Comparison of ENCODE assay signal across 1 cellular context in genomic region chr21:29175408-29176147, GRCh38.
A peak's percentile ranks its signal among the peaks of the same experiment; 100 is the strongest.
TF ChIP-seq lines count a peak whose summit lies in the region.

No MANE protein-coding gene starts in this region.

TF ChIP-seq in HepG2, 621 proteins besides CTCF, POLR2A, EP300 and RAD21 (continued from another document and continues in another):
- TF ChIP-seq GLMP (CRISPR knock-in tag; IDR thresholded peaks at IDR 0.05; ENCODE audit: borderline replicate concordance) (no peak), ZNF609 (CRISPR knock-in tag; IDR thresholded peaks at IDR 0.05; ENCODE audit: borderline replicate concordance) (no peak), GMEB2 (CRISPR knock-in tag; IDR thresholded peaks at IDR 0.05; ENCODE audit: low read depth) (no peak), HBP1 (CRISPR knock-in tag; IDR thresholded peaks at IDR 0.05; ENCODE audit: low read depth) (no peak), SMAD1 (CRISPR knock-in tag; IDR thresholded peaks at IDR 0.05; ENCODE audit: borderline replicate concordance, low read depth) (no peak), ELK4 (CRISPR knock-in tag; IDR thresholded peaks at IDR 0.05; ENCODE audit: borderline replicate concordance) (no peak), FOXA1 (IDR thresholded peaks at IDR 0.05) (no peak), FOXA1 (CRISPR knock-in tag; IDR thresholded peaks at IDR 0.05) (0 out of 2 replicates have a peak, but pooled peaks have one; percentile 22), PITX1 (CRISPR knock-in tag; IDR thresholded peaks at IDR 0.05) (no peak), HOXA7 (CRISPR knock-in tag; IDR thresholded peaks at IDR 0.05) (no peak), ZNF773 (CRISPR knock-in tag; IDR thresholded peaks at IDR 0.05; ENCODE audit: borderline replicate concordance) (no peak), ZNF713 (CRISPR knock-in tag; IDR thresholded peaks at IDR 0.05) (no peak), ELF3 (CRISPR knock-in tag; IDR thresholded peaks at IDR 0.05) (0 out of 2 replicates have a peak, but pooled peaks have one; percentile 14), TERF1 (CRISPR knock-in tag; IDR thresholded peaks at IDR 0.05) (no peak), HNF4A (CRISPR knock-in tag; IDR thresholded peaks at IDR 0.05) (no peak), PHF5A (CRISPR knock-in tag; IDR thresholded peaks at IDR 0.05; ENCODE audit: low read depth, unreplicated experiment) (no peak), PATZ1 (CRISPR knock-in tag; IDR thresholded peaks at IDR 0.05) (peak; percentile 49; the same call in 1 of the 2 replicates), MEIS1 (CRISPR knock-in tag; IDR thresholded peaks at IDR 0.05; ENCODE audit: borderline replicate concordance) (no peak), SOX13 (IDR thresholded peaks at IDR 0.05) (no peak), SOX13 (CRISPR knock-in tag; conservative IDR thresholded peaks at IDR 0.05 in 1 of 2, IDR thresholded peaks at IDR 0.05 in 1 of 2) (peak in 1 of 2 experiments; percentile 78; a peak in 2 of 4 replicates), ZNF883 (CRISPR knock-in tag; IDR thresholded peaks at IDR 0.05; ENCODE audit: not compliant biosample characterization) (no peak), NCOA2 (CRISPR knock-in tag; IDR thresholded peaks at IDR 0.05) (peak; percentile 46; the same call in 1 of the 2 replicates), FOXK1 (CRISPR knock-in tag; IDR thresholded peaks at IDR 0.05; ENCODE audit: borderline replicate concordance, low read depth) (peak; percentile 52; the same call in 1 of the 2 replicates), SPEN (CRISPR knock-in tag; IDR thresholded peaks at IDR 0.05; ENCODE audit: low read depth) (no peak), USF2 (IDR thresholded peaks at IDR 0.05; ENCODE audit: low read depth, low read length) (peak; percentile 44; the same call in 1 of the 2 replicates), USF2 (CRISPR knock-in tag; IDR thresholded peaks at IDR 0.05; ENCODE audit: borderline replicate concordance) (peak; percentile 19; the same call in 1 of the 2 replicates), TFE3 (CRISPR knock-in tag; IDR thresholded peaks at IDR 0.05) (peak; percentile 75), POGZ (CRISPR knock-in tag; IDR thresholded peaks at IDR 0.05) (no peak), ZNF780A (CRISPR knock-in tag; IDR thresholded peaks at IDR 0.05) (no peak), MAFG (CRISPR knock-in tag; IDR thresholded peaks at IDR 0.05) (no peak), ONECUT2 (CRISPR knock-in tag; IDR thresholded peaks at IDR 0.05) (no peak), EED (CRISPR knock-in tag; IDR thresholded peaks at IDR 0.05) (no peak), ZNF678 (CRISPR knock-in tag; IDR thresholded peaks at IDR 0.05) (no peak), ZNF503 (CRISPR knock-in tag; IDR thresholded peaks at IDR 0.05) (no peak)
